In the genomic region with DNA sequence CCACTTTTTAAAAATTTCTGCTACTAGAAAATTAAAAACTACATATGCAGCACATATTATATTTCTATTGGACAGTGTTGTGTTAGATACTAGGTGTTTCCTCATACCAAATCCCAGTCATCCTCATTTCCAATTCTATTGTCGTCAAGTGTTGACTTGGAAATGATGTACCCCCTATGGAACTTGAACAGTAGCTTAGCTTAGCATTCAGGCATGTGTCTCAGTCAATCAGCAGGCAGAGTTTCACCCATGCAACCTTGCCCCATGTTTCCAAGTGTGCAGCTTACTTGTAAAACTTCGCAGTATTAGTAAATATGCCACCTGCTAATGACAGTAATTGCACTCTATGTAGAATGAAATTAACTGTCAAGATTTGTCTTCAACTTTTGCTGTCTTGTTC, we compare ENCODE assay signal across 29 cellular contexts. TPM values are rescaled to one million over a fixed set of nuclear protein-coding genes. Genes with fewer than 3 reads are reported as not detected.
"Had no signal": no experiment of that assay in that cellular context is flagged by ENCODE, and none has a peak within 500 bp of the region (broad histone marks: within the 10 kb centered on the region; RNA-seq: fewer than 3 reads in every experiment).

No MANE protein-coding gene starts in this region.

- H3K27ac ChIP-seq: coronary artery, epithelial cell of prostate, esophagus squamous epithelium, gastrocnemius medialis, left lung, lower lobe of right lung had no signal

- H3K9me3 Mint-ChIP-seq: effector memory CD8-positive, alpha-beta T cell had no signal

- ATAC-seq: effector memory CD8-positive, alpha-beta T cell; esophagus mucosa; gastrocnemius medialis; heart right ventricle; left lung; left ventricle myocardium superior; lower lobe of right lung; mucosa of descending colon had no signal

- H3K27me3 Mint-ChIP-seq: effector memory CD8-positive, alpha-beta T cell had no signal

- H3K4me3 Mint-ChIP-seq: effector memory CD8-positive, alpha-beta T cell; endodermal cell; mesothelial cell of epicardium had no signal

- H3K4me3 ChIP-seq: coronary artery, esophagus squamous epithelium, gastrocnemius medialis, heart right ventricle, left lung, lower lobe of right lung, mucosa of descending colon had no signal

- FAIRE-seq: colon, endometrium, keratinocyte had no signal

- H3K4me1 Mint-ChIP-seq: mesothelial cell of epicardium had no signal

- H3K9me3 ChIP-seq: gastrocnemius medialis, lower lobe of right lung had no signal

- H3K27me3 ChIP-seq: esophagus squamous epithelium, gastrocnemius medialis, left lung had no signal

- H3K4me1 ChIP-seq: gastrocnemius medialis, heart right ventricle, left lung, lower lobe of right lung had no signal

- H3K27ac Mint-ChIP-seq: endodermal cell, mesothelial cell of epicardium had no signal

- H3K36me3 ChIP-seq: esophagus squamous epithelium, gastrocnemius medialis, heart right ventricle, left lung, lower lobe of right lung had no signal

- DNase-seq: effector CD8-positive, alpha-beta T cell; effector memory CD8-positive, alpha-beta T cell; endodermal cell; erythroblast; esophagus squamous epithelium; foreskin fibroblast; foreskin melanocyte; gastrocnemius medialis; glutamatergic neuron; head of caudate nucleus; heart right ventricle; hippocampal formation; left cardiac atrium; left lung; left ventricle myocardium superior; lower lobe of right lung; mesenchymal stem cell; mucosa of descending colon had no signal

RNA-seq across cellular contexts. Expression of gene SAMD3, which starts 59.5 kb away (rescaled TPM):
- total RNA-seq: dermis microvascular lymphatic vessel endothelial cell, gastrocnemius medialis, kidney epithelial cell, lower leg skin, lung microvascular endothelial cell had no signal
